14 cellular contexts compared by ENCODE assay signal in the genomic region with DNA sequence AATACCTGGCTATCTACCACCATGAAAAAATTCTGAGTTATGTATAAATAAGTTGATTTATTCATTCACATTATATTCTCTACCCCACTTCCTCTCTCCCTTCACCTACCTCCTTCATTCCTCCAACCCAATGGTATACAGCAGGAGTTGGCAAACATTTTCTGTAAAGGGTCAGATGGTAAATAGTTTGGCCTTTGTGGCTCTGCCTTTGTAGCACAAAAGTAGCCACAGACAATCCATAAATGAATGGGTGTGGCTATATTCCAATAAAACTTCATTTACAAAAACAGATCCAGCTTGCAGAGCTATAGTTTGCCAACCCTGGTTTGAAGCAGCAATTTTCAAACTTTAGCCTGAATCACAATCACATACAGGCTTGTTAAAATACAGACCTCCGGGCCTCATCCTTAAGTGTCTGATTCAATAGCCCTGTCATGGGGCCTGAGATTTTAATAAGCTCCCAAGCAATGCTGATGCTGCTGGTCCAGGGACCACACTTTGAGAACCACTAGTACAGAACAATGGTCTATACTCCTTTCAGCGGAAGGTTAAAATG.
DNase-seq lines count a peak whose midpoint lies in the region; FAIRE-seq and TF ChIP-seq lines count a peak whose summit lies in the region.
"Had no signal": no experiment of that assay in that cellular context is flagged by ENCODE, and none has a peak within 500 bp of the region (broad histone marks: within the 10 kb centered on the region; RNA-seq: fewer than 3 reads in every experiment).

No MANE protein-coding gene starts in this region.

- peak; percentile 38 for FAIRE-seq in H54 (lab: Jason Lieb, UNC)

- DNase-seq in H54 (ENCODE audit: insufficient read length, low spot score) (no peak), NCI-H748 (lab: John Stamatoyannopoulos, UW; ENCODE audit: unreplicated experiment) (peak; percentile 49), dedifferentiated amniotic fluid mesenchymal stem cell (ENCODE audit: extremely low spot score) (peak; percentile 11), CD1c-positive myeloid dendritic cell (ENCODE audit: extremely low spot score) (no peak), COLO829 (ENCODE audit: low spot score) (no peak), RWPE1 (ENCODE audit: low spot score) (no peak)
- DNase-seq: BE2C; C1 segment of cervical spinal cord; CD4-positive, alpha-beta T cell; DMS153; DMS79; GF-D8; GOT3; H9 had no signal

- TF ChIP-seq CTCF in RWPE1 (conservative IDR thresholded peaks at IDR 0.05; ENCODE audit: low read depth): no peak

- H3K27ac ChIP-seq in RWPE1: no peak overlapping the region

- CTCF ChIA-PET in RWPE1 (lab: Yijun Ruan, JAX): interaction anchor here (0.6 to 0.9 kb wide), 4 partner anchors 18 to 1380 kb away, joined by 3 to 4 read pairs (median 4); no protein-coding TSS in a partner anchor

- TF ChIP-seq POLR2A in H54 (IDR thresholded peaks at IDR 0.05; ENCODE audit: low read depth, low read length): no peak

- POLR2A ChIA-PET in RWPE1 (lab: Yijun Ruan, JAX; ENCODE audit: low non-redundant PET): interaction anchor here (0.6 kb wide), 1 partner anchor 71 kb away, joined by 4 read pairs; no protein-coding TSS in a partner anchor

Comparison
In these comparisons a context has a peak if more than half of its experiments do, and no peak if none do; other contexts are left out.
1. DNase-seq: peak in NCI-H748 (single experiment) and dedifferentiated amniotic fluid mesenchymal stem cell (single experiment); none in H54 (single experiment), CD1c-positive myeloid dendritic cell (single experiment), COLO829 (single experiment) and RWPE1 (single experiment).